Comparison of ENCODE assay signal across 8 cellular contexts in the genomic region with DNA sequence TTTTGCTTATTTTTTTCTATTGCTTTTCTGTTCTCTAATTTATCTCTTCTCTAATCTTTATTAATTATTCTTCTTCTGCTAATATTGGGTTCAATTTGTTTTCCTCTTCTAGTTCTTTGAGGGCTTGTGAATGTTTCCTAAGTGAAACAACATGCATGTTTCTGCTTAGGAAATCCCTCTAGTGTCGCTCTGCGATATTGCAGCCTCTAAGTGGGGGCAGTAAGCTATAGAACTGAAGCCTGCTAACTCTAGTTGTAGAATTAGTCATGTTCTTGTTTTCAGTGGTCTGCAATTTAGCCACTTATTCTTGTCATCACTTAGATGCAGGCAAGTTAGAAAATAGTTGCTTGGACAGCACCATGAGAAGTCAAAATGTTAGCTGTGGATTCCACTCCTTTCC.
DNase-seq lines count a peak whose midpoint lies in the region; ATAC-seq and FAIRE-seq lines count a peak whose summit lies in the region.

No MANE protein-coding gene starts in this region.

- DNase-seq in COLO668 (lab: John Stamatoyannopoulos, UW; ENCODE audit: unreplicated experiment) (peak; percentile 24), left lobe of liver (ENCODE audit: low spot score) (no peak), aorta (no peak), ecto neural progenitor cell (ENCODE audit: low spot score) (no peak)

- no peaks in the 10 kb centered on the region for H3K9me3 ChIP-seq in aorta (ENCODE audit: control insufficient read depth, low read length)

- FAIRE-seq in TTC549 (lab: Jason Lieb, UNC), result peak; percentile 90

- H3K4me1 ChIP-seq in aorta (ENCODE audit: control insufficient read depth in 1 of 2, insufficient read depth in 2 of 2, low read length in 2 of 2), result no peaks in the 10 kb centered on the region

- H3K27me3 ChIP-seq in aorta (ENCODE audit: control insufficient read depth in 1 of 2, insufficient read depth in 2 of 2, low read length in 1 of 2), result no peaks in the 10 kb centered on the region

- no peak overlapping the region for H3K27ac ChIP-seq in aorta (ENCODE audit: low read depth in 1 of 2, low read length in 2 of 2)

- H3K4me3 ChIP-seq in aorta (ENCODE audit: low read length in 2 of 2), result no peak overlapping the region

- peak; percentile 96 for ATAC-seq in GM18499 (IDR thresholded peaks at IDR 0.05; ENCODE audit: insufficient read depth, unreplicated experiment)
- ATAC-seq in HG03378 (IDR thresholded peaks at IDR 0.05; ENCODE audit: unreplicated experiment), result peak; percentile 94
- peak; percentile 72 for ATAC-seq in left lobe of liver
- no peak for ATAC-seq in aorta (ENCODE audit: low FRiP score)
- no peak for ATAC-seq in HG02981 (IDR thresholded peaks at IDR 0.05; ENCODE audit: unreplicated experiment)

- H3K36me3 ChIP-seq in aorta (ENCODE audit: control insufficient read depth in 1 of 2, insufficient read depth in 2 of 2, low read length in 1 of 2), result no peaks in the 10 kb centered on the region

- intact Hi-C loops in aorta (cut with DNase I), result no loop called here

- WGBS in aorta, 2 donors, result 3% methylated on average over 2 of the region's 2 CpGs

Comparison
In these comparisons a context has a peak if more than half of its experiments do, and no peak if none do; other contexts are left out.
1. ATAC-seq: peak in GM18499 (single experiment), HG03378 (single experiment) and left lobe of liver (single experiment); none in aorta (single experiment) and HG02981 (single experiment).